9 cellular contexts compared by ENCODE assay signal in the genomic region with DNA sequence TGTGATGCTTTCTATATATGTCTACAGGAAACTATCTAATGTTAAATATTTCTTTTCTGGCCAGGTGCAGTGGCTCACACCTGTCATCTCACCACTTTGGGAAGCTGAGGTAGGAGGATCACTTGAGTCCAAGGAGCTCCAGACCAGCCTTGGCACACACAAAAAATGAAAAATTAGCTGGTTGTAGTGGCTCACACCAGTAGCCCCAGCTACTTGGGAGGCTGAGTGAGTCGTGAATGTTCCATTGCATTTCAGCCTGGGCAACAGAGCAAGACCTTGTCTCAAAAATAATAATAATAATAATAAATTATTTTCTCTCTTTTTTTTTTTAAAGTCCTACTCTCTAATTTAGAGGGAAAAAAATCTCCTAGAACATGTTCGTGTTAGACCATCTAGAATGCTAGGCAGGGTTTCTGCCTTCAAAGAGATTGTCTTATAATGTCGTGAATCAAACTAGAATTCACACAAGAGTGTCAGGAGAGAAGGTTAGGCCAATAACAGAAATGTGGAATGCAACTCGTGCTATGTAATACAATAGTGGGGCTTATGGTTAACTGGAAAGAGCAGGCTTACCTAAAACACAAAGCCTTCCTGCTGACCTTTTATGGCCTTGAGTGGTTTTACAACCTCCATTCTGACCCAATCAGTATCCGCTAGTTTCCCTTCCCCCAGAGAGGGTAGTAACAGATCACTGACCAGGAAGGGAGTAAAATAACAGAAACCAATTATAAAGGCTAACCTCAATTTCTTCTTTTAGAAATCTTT. TPM values are rescaled to one million over a fixed set of nuclear protein-coding genes. Genes with fewer than 3 reads are reported as not detected.
A peak's percentile ranks its signal among the peaks of the same experiment; 100 is the strongest.
DNase-seq lines count a peak whose midpoint lies in the region; ATAC-seq and TF ChIP-seq lines count a peak whose summit lies in the region.
"Had no signal": no experiment of that assay in that cellular context is flagged by ENCODE, and none has a peak within 500 bp of the region (broad histone marks: within the 10 kb centered on the region; RNA-seq: fewer than 3 reads in every experiment).

No MANE protein-coding gene starts in this region.

- H3K4me1 ChIP-seq in osteoblast (ENCODE audit: insufficient read depth, low read length), result peaks cover 58% of the 10 kb centered on the region

- ATAC-seq in HG03442 (IDR thresholded peaks at IDR 0.05; ENCODE audit: unreplicated experiment), result no peak
- no peak for ATAC-seq in HG02885 (IDR thresholded peaks at IDR 0.05; ENCODE audit: poor library complexity, unreplicated experiment)

- peaks cover 45% of the 10 kb centered on the region for H3K36me3 ChIP-seq in osteoblast (ENCODE audit: insufficient read depth, low read length)

- no peak for TF ChIP-seq CTCF in osteoblast (IDR thresholded peaks at IDR 0.05; ENCODE audit: extremely low read depth, low read depth, low read length)

- no peak overlapping the region for H3K4me3 ChIP-seq in osteoblast (ENCODE audit: insufficient read depth, low read length)

- peaks cover 75% of the 10 kb centered on the region for H3K79me2 ChIP-seq in osteoblast (ENCODE audit: insufficient read depth, low read length)

- no peak overlapping the region for H2AFZ ChIP-seq in osteoblast (ENCODE audit: low read length)

- H3K27ac ChIP-seq in epithelial cell of prostate (peak overlapping the region; percentile 99), osteoblast (ENCODE audit: low read depth, low read length) (peak overlapping the region; percentile 100)

- no peaks in the 10 kb centered on the region for H3K27me3 ChIP-seq in osteoblast (ENCODE audit: insufficient read depth, low read length)

- H3K4me2 ChIP-seq in osteoblast (ENCODE audit: insufficient read depth, low read length), result peak overlapping the region; percentile 83

- H4K20me1 ChIP-seq in osteoblast (ENCODE audit: insufficient read depth, low read length), result no peaks in the 10 kb centered on the region

- H3K9me3 ChIP-seq in osteoblast (ENCODE audit: low read depth, low read length), result no peaks in the 10 kb centered on the region

- peak; percentile 13 for DNase-seq in DMS53 treated with DMSO at 0.1 percent for 48 hours (lab: John Stamatoyannopoulos, UW; ENCODE audit: unreplicated experiment)
- peak; percentile 94 for DNase-seq in NOMO-1 treated with DMSO at 0.1 percent for 48 hours (lab: John Stamatoyannopoulos, UW; ENCODE audit: unreplicated experiment)
- no peak for DNase-seq in epithelial cell of prostate (ENCODE audit: low read depth, low spot score)
- DNase-seq in osteoblast (ENCODE audit: insufficient read length, low spot score, missing footprints), result no peak
- DNase-seq in DMS79 treated with DMSO at 0.1 percent for 48 hours (lab: John Stamatoyannopoulos, UW), result no peak
- no peak for DNase-seq in activated CD4-positive, alpha-beta T cell treated with anti-CD3 and anti-CD28 coated beads, Interleukin-2, amount 50 U/mL, for 4 hours
- DNase-seq: posterior cingulate gyrus had no signal

RNA-seq across cellular contexts. Expression of a gene that starts 46.3 kb away (rescaled TPM):
- total RNA-seq in osteoblast, result 352 and 379 TPM in 2 replicates

Comparison
In these comparisons a context has a peak if more than half of its experiments do, and no peak if none do; other contexts are left out.
1. DNase-seq: peak in DMS53 treated with DMSO at 0.1 percent for 48 hours (single experiment) and NOMO-1 treated with DMSO at 0.1 percent for 48 hours (single experiment); none in epithelial cell of prostate (single experiment), osteoblast (single experiment), DMS79 treated with DMSO at 0.1 percent for 48 hours (single experiment) and activated CD4-positive, alpha-beta T cell treated with anti-CD3 and anti-CD28 coated beads, Interleukin-2, amount 50 U/mL, for 4 hours (0 of 2).